1 cellular context compared by ENCODE assay signal in the genomic region with DNA sequence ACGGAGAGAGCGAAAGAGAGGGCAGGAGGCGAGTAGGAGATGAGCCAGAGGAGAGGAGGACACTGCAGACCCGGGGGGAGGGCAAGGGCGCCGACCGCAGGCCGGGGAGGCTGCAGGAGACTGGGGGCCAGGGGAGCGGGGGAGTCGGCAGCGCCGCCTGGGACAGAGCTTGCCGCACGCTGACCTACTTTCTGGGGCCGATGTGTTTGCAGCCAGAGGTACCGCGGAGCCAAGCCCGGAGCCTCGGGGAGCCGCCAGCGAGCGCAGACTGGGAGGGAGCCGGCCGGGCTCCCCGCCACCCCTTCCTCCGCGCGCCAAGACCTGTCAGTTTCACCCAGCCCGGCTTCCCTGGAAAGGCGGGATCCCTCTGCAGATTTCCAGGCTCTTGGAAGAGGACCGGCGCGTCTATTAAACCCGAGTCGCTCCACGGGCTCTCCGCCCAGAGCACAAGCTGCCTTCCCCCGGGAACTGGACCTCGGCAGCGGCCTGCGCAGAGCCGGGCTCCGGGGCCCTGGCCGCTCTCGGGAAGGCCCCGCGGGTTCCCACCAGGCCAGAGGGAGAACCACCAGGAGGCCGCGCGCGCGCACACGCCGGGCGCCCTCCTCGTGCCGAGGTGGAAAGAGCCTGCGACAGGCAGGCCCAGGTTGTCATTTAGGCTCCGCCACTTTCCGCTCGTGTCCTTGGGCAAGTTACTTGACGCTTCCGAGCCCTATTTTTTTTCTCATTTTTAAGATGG.
TF ChIP-seq lines count a peak whose summit lies in the region.

No MANE protein-coding gene starts in this region.

TF ChIP-seq in HepG2, 621 proteins besides CTCF, POLR2A, EP300 and RAD21 (continued from another document):
- TF ChIP-seq ZNF747 (CRISPR knock-in tag; IDR thresholded peaks at IDR 0.05; ENCODE audit: borderline replicate concordance) (0 out of 2 replicates have a peak, but pooled peaks have one; percentile 24), KDM5B (CRISPR knock-in tag; IDR thresholded peaks at IDR 0.05; ENCODE audit: borderline replicate concordance) (peak; percentile 31; the same call in 1 of the 2 replicates), RXRB (CRISPR knock-in tag; IDR thresholded peaks at IDR 0.05; ENCODE audit: borderline replicate concordance) (peak; percentile 17; the same call in 1 of the 2 replicates), ZNF343 (CRISPR knock-in tag; IDR thresholded peaks at IDR 0.05) (no peak), PHF8 (CRISPR knock-in tag; IDR thresholded peaks at IDR 0.05) (peak; percentile 82), RFXANK (CRISPR knock-in tag; IDR thresholded peaks at IDR 0.05) (no peak), RORA (CRISPR knock-in tag; IDR thresholded peaks at IDR 0.05) (no peak), IKZF1 (IDR thresholded peaks at IDR 0.05) (no peak), MTF1 (CRISPR knock-in tag; IDR thresholded peaks at IDR 0.05) (peak; percentile 74; the same call in 1 of the 2 replicates), HDAC1 (CRISPR knock-in tag; IDR thresholded peaks at IDR 0.05) (0 out of 2 replicates have a peak, but pooled peaks have one; percentile 35), ZBTB40 (IDR thresholded peaks at IDR 0.05) (no peak), ZBTB40 (CRISPR knock-in tag; IDR thresholded peaks at IDR 0.05) (no peak), ZFP82 (CRISPR knock-in tag; IDR thresholded peaks at IDR 0.05; ENCODE audit: borderline replicate concordance) (0 out of 2 replicates have a peak, but pooled peaks have one; percentile 42), PCBP1 (IDR thresholded peaks at IDR 0.05; ENCODE audit: borderline replicate concordance, low read depth, low read length) (no peak), ZNF777 (CRISPR knock-in tag; IDR thresholded peaks at IDR 0.05) (peak; percentile 78)
- TF ChIP-seq, protein P1, sequence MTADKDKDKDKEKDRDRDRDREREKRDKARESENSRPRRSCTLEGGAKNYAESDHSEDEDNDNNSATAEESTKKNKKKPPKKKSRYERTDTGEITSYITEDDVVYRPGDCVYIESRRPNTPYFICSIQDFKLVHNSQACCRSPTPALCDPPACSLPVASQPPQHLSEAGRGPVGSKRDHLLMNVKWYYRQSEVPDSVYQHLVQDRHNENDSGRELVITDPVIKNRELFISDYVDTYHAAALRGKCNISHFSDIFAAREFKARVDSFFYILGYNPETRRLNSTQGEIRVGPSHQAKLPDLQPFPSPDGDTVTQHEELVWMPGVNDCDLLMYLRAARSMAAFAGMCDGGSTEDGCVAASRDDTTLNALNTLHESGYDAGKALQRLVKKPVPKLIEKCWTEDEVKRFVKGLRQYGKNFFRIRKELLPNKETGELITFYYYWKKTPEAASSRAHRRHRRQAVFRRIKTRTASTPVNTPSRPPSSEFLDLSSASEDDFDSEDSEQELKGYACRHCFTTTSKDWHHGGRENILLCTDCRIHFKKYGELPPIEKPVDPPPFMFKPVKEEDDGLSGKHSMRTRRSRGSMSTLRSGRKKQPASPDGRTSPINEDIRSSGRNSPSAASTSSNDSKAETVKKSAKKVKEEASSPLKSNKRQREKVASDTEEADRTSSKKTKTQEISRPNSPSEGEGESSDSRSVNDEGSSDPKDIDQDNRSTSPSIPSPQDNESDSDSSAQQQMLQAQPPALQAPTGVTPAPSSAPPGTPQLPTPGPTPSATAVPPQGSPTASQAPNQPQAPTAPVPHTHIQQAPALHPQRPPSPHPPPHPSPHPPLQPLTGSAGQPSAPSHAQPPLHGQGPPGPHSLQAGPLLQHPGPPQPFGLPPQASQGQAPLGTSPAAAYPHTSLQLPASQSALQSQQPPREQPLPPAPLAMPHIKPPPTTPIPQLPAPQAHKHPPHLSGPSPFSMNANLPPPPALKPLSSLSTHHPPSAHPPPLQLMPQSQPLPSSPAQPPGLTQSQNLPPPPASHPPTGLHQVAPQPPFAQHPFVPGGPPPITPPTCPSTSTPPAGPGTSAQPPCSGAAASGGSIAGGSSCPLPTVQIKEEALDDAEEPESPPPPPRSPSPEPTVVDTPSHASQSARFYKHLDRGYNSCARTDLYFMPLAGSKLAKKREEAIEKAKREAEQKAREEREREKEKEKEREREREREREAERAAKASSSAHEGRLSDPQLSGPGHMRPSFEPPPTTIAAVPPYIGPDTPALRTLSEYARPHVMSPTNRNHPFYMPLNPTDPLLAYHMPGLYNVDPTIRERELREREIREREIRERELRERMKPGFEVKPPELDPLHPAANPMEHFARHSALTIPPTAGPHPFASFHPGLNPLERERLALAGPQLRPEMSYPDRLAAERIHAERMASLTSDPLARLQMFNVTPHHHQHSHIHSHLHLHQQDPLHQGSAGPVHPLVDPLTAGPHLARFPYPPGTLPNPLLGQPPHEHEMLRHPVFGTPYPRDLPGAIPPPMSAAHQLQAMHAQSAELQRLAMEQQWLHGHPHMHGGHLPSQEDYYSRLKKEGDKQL (CRISPR knock-in tag; IDR thresholded peaks at IDR 0.05; ENCODE audit: low read depth): no peak
- TF ChIP-seq, protein P2, sequence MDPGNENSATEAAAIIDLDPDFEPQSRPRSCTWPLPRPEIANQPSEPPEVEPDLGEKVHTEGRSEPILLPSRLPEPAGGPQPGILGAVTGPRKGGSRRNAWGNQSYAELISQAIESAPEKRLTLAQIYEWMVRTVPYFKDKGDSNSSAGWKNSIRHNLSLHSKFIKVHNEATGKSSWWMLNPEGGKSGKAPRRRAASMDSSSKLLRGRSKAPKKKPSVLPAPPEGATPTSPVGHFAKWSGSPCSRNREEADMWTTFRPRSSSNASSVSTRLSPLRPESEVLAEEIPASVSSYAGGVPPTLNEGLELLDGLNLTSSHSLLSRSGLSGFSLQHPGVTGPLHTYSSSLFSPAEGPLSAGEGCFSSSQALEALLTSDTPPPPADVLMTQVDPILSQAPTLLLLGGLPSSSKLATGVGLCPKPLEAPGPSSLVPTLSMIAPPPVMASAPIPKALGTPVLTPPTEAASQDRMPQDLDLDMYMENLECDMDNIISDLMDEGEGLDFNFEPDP (CRISPR knock-in tag; conservative IDR thresholded peaks at IDR 0.05): 0 out of 2 replicates have a peak, but pooled peaks have one; percentile 20
TF ChIP-seq in HepG2: peak in this region for 142.
